26 cellular contexts compared by ENCODE assay signal in genomic region chr7:151136515-151136908, GRCh38. TPM values are rescaled to one million over a fixed set of nuclear protein-coding genes. Genes with fewer than 3 reads are reported as not detected.
DNase-seq lines count a peak whose midpoint lies in the region; ATAC-seq, FAIRE-seq and TF ChIP-seq lines count a peak whose summit lies in the region.
"Had no signal": no experiment of that assay in that cellular context is flagged by ENCODE, and none has a peak within 500 bp of the region (broad histone marks: within the 10 kb centered on the region; RNA-seq: fewer than 3 reads in every experiment).

No MANE protein-coding gene starts in this region.

- no peaks in the 10 kb centered on the region for H3K4me1 ChIP-seq in HepG2 (ENCODE audit: insufficient read depth, low read length)
- H3K4me1 ChIP-seq: A549, HAP-1 had no signal

- H3K4me3 ChIP-seq in HepG2 (replicated peaks in 1 of 3; ENCODE audit: insufficient read depth in 1 of 3, low read depth in 2 of 3, low read length in 3 of 3) (no peak overlapping the region), MG63 (no peak overlapping the region)
- H3K4me3 ChIP-seq: A549, GM12878, GM23248, HAP-1, SJCRH30 had no signal

- H3K36me3 Mint-ChIP-seq in activated B cell treated with CpG ODN at 0.5 μM for 24 hours (ENCODE audit: low read depth) = no peaks in the 10 kb centered on the region
- H3K36me3 Mint-ChIP-seq in activated T-helper 17 cell treated with anti-CD3 and anti-CD28 coated beads, Interleukin-2, amount 50 U/mL, for 72 hours (ENCODE audit: low read depth) = peaks cover 11% of the 10 kb centered on the region

- H3K27ac Mint-ChIP-seq in activated B cell treated with CpG ODN at 0.5 μM for 24 hours = no peak overlapping the region
- no peak overlapping the region for H3K27ac Mint-ChIP-seq in activated T-helper 17 cell treated with anti-CD3 and anti-CD28 coated beads, Interleukin-2, amount 50 U/mL, for 72 hours
- H3K27ac Mint-ChIP-seq: CD4-positive, alpha-beta memory T cell had no signal

- H3K9ac ChIP-seq in HepG2 (ENCODE audit: insufficient read depth, low read depth, low read length) = no peak overlapping the region
- H3K9ac ChIP-seq: GM23248 had no signal

- FAIRE-seq in HepG2 (lab: Jason Lieb, UNC) = no peak
- FAIRE-seq: A549, G401.6, GM12878, RCC 7860 had no signal

- POLR2A ChIA-PET in activated B cell treated with CpG ODN at 0.5 μM for 24 hours (lab: Charles Lee) (no interaction called here), HepG2 (lab: Yijun Ruan, JAX) (no interaction called here)

- BruUV-seq in HepG2 (replicated peaks; lab: Mats Ljungman, UMichigan) = no TSS peak

- TF ChIP-seq EP300 in HepG2 (IDR thresholded peaks at IDR 0.05; ENCODE audit: low read depth in 2 of 2, low read length in 2 of 2) (no peak), HepG2 (CRISPR knock-in tag; IDR thresholded peaks at IDR 0.05; ENCODE audit: borderline replicate concordance) (no peak)

- TF ChIP-seq CTCF in GM10266 (IDR thresholded peaks at IDR 0.05; ENCODE audit: control insufficient read depth, insufficient read depth, low read depth, missing control alignments) = no peak
- no peak for TF ChIP-seq CTCF in activated B cell treated with CpG ODN at 0.5 μM for 24 hours (IDR thresholded peaks at IDR 0.05)
- no peak for TF ChIP-seq CTCF in HepG2 (CRISPR knock-in tag; IDR thresholded peaks at IDR 0.05)

- WGBS in HepG2 (ENCODE audit: low lambda C conversion rate) = 96% methylated on average over 8 of the region's 8 CpGs

- H3K9me3 Mint-ChIP-seq in activated B cell treated with CpG ODN at 0.5 μM for 24 hours = no peaks in the 10 kb centered on the region
- H3K9me3 Mint-ChIP-seq in activated T-helper 17 cell treated with anti-CD3 and anti-CD28 coated beads, Interleukin-2, amount 50 U/mL, for 72 hours = no peaks in the 10 kb centered on the region
- H3K9me3 Mint-ChIP-seq: CD4-positive, alpha-beta memory T cell had no signal

- no peaks in the 10 kb centered on the region for H3K9me3 ChIP-seq in HepG2 (ENCODE audit: low read length)
- H3K9me3 ChIP-seq in MG63 = no peaks in the 10 kb centered on the region
- H3K9me3 ChIP-seq: A549, HAP-1, SJCRH30 had no signal

- H3K27me3 ChIP-seq in HepG2 (ENCODE audit: control insufficient read depth in 1 of 2, insufficient read depth in 2 of 2, low read length in 2 of 2) (no peaks in the 10 kb centered on the region), MG63 (no peaks in the 10 kb centered on the region)
- H3K27me3 ChIP-seq: SJCRH30 had no signal

- in situ Hi-C loops in HepG2 (cut with HindIII; ENCODE audit: extremely low pct_ligation_motif_present, low pct_unique_long_range_greater_than_20kb) = no loop called here

- no peaks in the 10 kb centered on the region for H3K27me3 Mint-ChIP-seq in activated B cell treated with CpG ODN at 0.5 μM for 24 hours
- H3K27me3 Mint-ChIP-seq in activated T-helper 17 cell treated with anti-CD3 and anti-CD28 coated beads, Interleukin-2, amount 50 U/mL, for 72 hours = no peaks in the 10 kb centered on the region
- H3K27me3 Mint-ChIP-seq: CD4-positive, alpha-beta memory T cell had no signal

- DNase-seq in GM10266 (ENCODE audit: extremely low spot score) (peak; percentile 21), activated B cell treated with CpG ODN at 0.5 μM for 24 hours (peak; percentile 1), HepG2 (ENCODE audit: low spot score) (no peak), NCI-H2196 treated with DMSO at 0.1 percent for 48 hours (lab: John Stamatoyannopoulos, UW; ENCODE audit: unreplicated experiment) (no peak), MG63 (no peak)
- DNase-seq: C1 segment of cervical spinal cord; CD4-positive, alpha-beta memory T cell; COR-L47; GM23248; Karpas-422; NCI-H1092 treated with DMSO at 0.1 percent for 48 hours; NCI-H1436; NCI-H187; NCI-H2081 treated with DMSO at 0.1 percent for 48 hours; NCI-H2171; NCI-H524; NCI-H774 had no signal

- intact Hi-C loops in activated B cell treated with CpG ODN at 0.5 μM for 24 hours (cut with micrococcal nuclease) = no loop called here
- intact Hi-C loops in HepG2 (cut with micrococcal nuclease; ENCODE audit: unreplicated experiment) = loop anchor here (10.0 kb wide), 1 partner anchor 168 kb away; no protein-coding TSS in a partner anchor

- H3K4me3 Mint-ChIP-seq in activated B cell treated with CpG ODN at 0.5 μM for 24 hours = no peak overlapping the region
- no peak overlapping the region for H3K4me3 Mint-ChIP-seq in activated T-helper 17 cell treated with anti-CD3 and anti-CD28 coated beads, Interleukin-2, amount 50 U/mL, for 72 hours
- H3K4me3 Mint-ChIP-seq: CD4-positive, alpha-beta memory T cell had no signal

- CTCF ChIA-PET in activated B cell treated with CpG ODN at 0.5 μM for 24 hours (lab: Charles Lee) (interaction anchor here (1.3 kb wide), 1 partner anchor 26 kb away, joined by 4 read pairs; no protein-coding TSS in a partner anchor), HepG2 (lab: Yijun Ruan, JAX; ENCODE audit: low intra/inter-chr PET ratio, low total read pairs) (no interaction called here)

- H3K36me3 ChIP-seq in HepG2 (replicated peaks in 1 of 2; ENCODE audit: control insufficient read depth in 1 of 2, insufficient read depth in 2 of 2, low read length in 2 of 2) (peaks cover 18 to 70% of the 10 kb centered on the region in 2 experiments), MG63 (peaks cover 5% of the 10 kb centered on the region; the same call in 1 of the 2 replicates)

- ATAC-seq in activated B cell treated with CpG ODN at 0.5 μM for 24 hours (ENCODE audit: low read depth) (no peak), HepG2 (no peak)
- no peak for ATAC-seq in activated T-helper 17 cell treated with anti-CD3 and anti-CD28 coated beads, Interleukin-2, amount 50 U/mL, for 72 hours (replicated peaks)
- ATAC-seq: A549, GM12878, SK-N-SH treated with all-trans-retinoic acid at 6 μM for 48 hours had no signal

- H3K4me1 Mint-ChIP-seq in activated B cell treated with CpG ODN at 0.5 μM for 24 hours = no peaks in the 10 kb centered on the region
- no peaks in the 10 kb centered on the region for H3K4me1 Mint-ChIP-seq in activated T-helper 17 cell treated with anti-CD3 and anti-CD28 coated beads, Interleukin-2, amount 50 U/mL, for 72 hours
- H3K4me1 Mint-ChIP-seq: CD4-positive, alpha-beta memory T cell had no signal

- H2AFZ ChIP-seq in HepG2 (ENCODE audit: low read length) = no peak overlapping the region
- H2AFZ ChIP-seq: GM23248 had no signal

- H4K20me1 ChIP-seq in HepG2 (ENCODE audit: insufficient read depth, low read length) = no peaks in the 10 kb centered on the region

- TF ChIP-seq POLR2A in HepG2 (IDR thresholded peaks at IDR 0.05; ENCODE audit: insufficient read depth in 1 of 2, low read depth in 2 of 2, low read length in 2 of 2) = no peak

- no peaks in the 10 kb centered on the region for H3K79me2 ChIP-seq in HepG2 (ENCODE audit: insufficient read depth, low read length)

- no peak for TF ChIP-seq RAD21 in HepG2 (CRISPR knock-in tag; IDR thresholded peaks at IDR 0.05)

- H3K4me2 ChIP-seq in HepG2 (ENCODE audit: low read depth, low read length) = no peak overlapping the region
- H3K4me2 ChIP-seq: A549 had no signal

- no peak overlapping the region for H3K27ac ChIP-seq in HepG2 (ENCODE audit: extremely low read length, insufficient read depth, low read length)
- H3K27ac ChIP-seq: A549, GM23248, HL-60, SJCRH30 had no signal

RNA-seq across cellular contexts. Expression of gene GBX1, which starts 31.0 kb away (rescaled TPM):
- total RNA-seq in activated B cell treated with CpG ODN at 0.5 μM for 24 hours (not detected in 2 replicates), HepG2 (2016; rRNA removed; fragmentation: Illumina TruSeq; extraction: Trizol) (not detected in 2 replicates)
- not detected in 2 replicates for total RNA-seq in HepG2 (2016; cell fraction: cytosol; rRNA removed; fragmentation: Illumina TruSeq; extraction: Trizol; ENCODE audit: low read depth)
- total RNA-seq in HepG2 (2016; cell fraction: insoluble cytoplasmic fraction; rRNA removed; fragmentation: Illumina TruSeq; extraction: Trizol) = not detected in 2 replicates
- total RNA-seq in HepG2 (2016; cell fraction: membrane; rRNA removed; fragmentation: Illumina TruSeq; extraction: Trizol) = not detected in 2 replicates
- total RNA-seq in HepG2 (2016; cell fraction: nucleus; rRNA removed; fragmentation: Illumina TruSeq; extraction: Trizol) = not detected in 2 replicates
- not detected in 2 replicates for polyA plus RNA-seq in HepG2 (2011; rRNA removed)
- not detected in 2 replicates for polyA plus RNA-seq in HepG2 (2011; cell fraction: cytosol; rRNA removed)
- not detected in 2 replicates for polyA plus RNA-seq in HepG2 (2011; cell fraction: nucleus; rRNA removed)
- polyA plus RNA-seq in HepG2 (2012) = not detected in 2 replicates
- polyA plus RNA-seq in HepG2 (2016; cell fraction: cytosol; fragmentation: Illumina TruSeq; extraction: Trizol; ENCODE audit: low read depth) = not detected in 2 replicates
- polyA plus RNA-seq in HepG2 (2016; cell fraction: insoluble cytoplasmic fraction; fragmentation: Illumina TruSeq; extraction: Trizol; ENCODE audit: low read depth) = not detected in 2 replicates
- polyA plus RNA-seq in HepG2 (2016; cell fraction: membrane; fragmentation: Illumina TruSeq; extraction: Trizol; ENCODE audit: low read depth) = not detected in 2 replicates
- polyA plus RNA-seq in HepG2 (2016; cell fraction: nucleus; fragmentation: Illumina TruSeq; extraction: Trizol; ENCODE audit: insufficient read depth, low read depth) = not detected in 2 replicates
- not detected in 2 replicates for polyA minus RNA-seq in HepG2 (2011; rRNA and poly(A)+ RNA removed; ENCODE audit: low replicate concordance)
- polyA minus RNA-seq in HepG2 (2011; cell fraction: cytosol; rRNA and poly(A)+ RNA removed) = not detected in 2 replicates
- not detected in 2 replicates for polyA minus RNA-seq in HepG2 (2011; cell fraction: nucleus; rRNA and poly(A)+ RNA removed)
- not detected in 2 replicates for total RNA-seq in MG63 (2014; rRNA removed; shearing (Covaris generic); ENCODE audit: low replicate concordance)
- total RNA-seq in activated T-helper 17 cell treated with anti-CD3 and anti-CD28 coated beads, Interleukin-2, amount 50 U/mL, for 72 hours = 1 to 10 TPM in 1 of 2 donors, not detected in 1; 1.2 TPM
- total RNA-seq: CD4-positive, alpha-beta memory T cell; GM12878; GM23248 had no signal
- polyA plus RNA-seq: A549; CD4-positive, alpha-beta memory T cell; GM12878; GM23248 had no signal

RNA-seq across cellular contexts. Expression of gene AGAP3, which starts 50.2 kb away (rescaled TPM):
- total RNA-seq in activated B cell treated with CpG ODN at 0.5 μM for 24 hours (6.5 and 7.4 TPM in 2 replicates), HepG2 (2016; rRNA removed; fragmentation: Illumina TruSeq; extraction: Trizol) (24.9 and 31.3 TPM in 2 replicates)
- total RNA-seq in HepG2 (2016; cell fraction: cytosol; rRNA removed; fragmentation: Illumina TruSeq; extraction: Trizol; ENCODE audit: low read depth) = 26.6 and 28.2 TPM in 2 replicates
- total RNA-seq in HepG2 (2016; cell fraction: insoluble cytoplasmic fraction; rRNA removed; fragmentation: Illumina TruSeq; extraction: Trizol) = 24.2 and 30.5 TPM in 2 replicates
- 34.8 and 39.9 TPM in 2 replicates for total RNA-seq in HepG2 (2016; cell fraction: membrane; rRNA removed; fragmentation: Illumina TruSeq; extraction: Trizol)
- 26.5 and 31.8 TPM in 2 replicates for total RNA-seq in HepG2 (2016; cell fraction: nucleus; rRNA removed; fragmentation: Illumina TruSeq; extraction: Trizol)
- 61.4 and 62.0 TPM in 2 replicates for polyA plus RNA-seq in HepG2 (2011; rRNA removed)
- 54.9 and 70.5 TPM in 2 replicates for polyA plus RNA-seq in HepG2 (2011; cell fraction: cytosol; rRNA removed)
- 255 and 313 TPM in 2 replicates for polyA plus RNA-seq in HepG2 (2011; cell fraction: nucleus; rRNA removed)
- polyA plus RNA-seq in HepG2 (2012) = 46.4 and 66.8 TPM in 2 replicates
- polyA plus RNA-seq in HepG2 (2016; cell fraction: cytosol; fragmentation: Illumina TruSeq; extraction: Trizol; ENCODE audit: low read depth) = 23.3 and 25.2 TPM in 2 replicates
- 36.6 and 44.9 TPM in 2 replicates for polyA plus RNA-seq in HepG2 (2016; cell fraction: insoluble cytoplasmic fraction; fragmentation: Illumina TruSeq; extraction: Trizol; ENCODE audit: low read depth)
- polyA plus RNA-seq in HepG2 (2016; cell fraction: membrane; fragmentation: Illumina TruSeq; extraction: Trizol; ENCODE audit: low read depth) = 48.3 and 57.9 TPM in 2 replicates
- polyA plus RNA-seq in HepG2 (2016; cell fraction: nucleus; fragmentation: Illumina TruSeq; extraction: Trizol; ENCODE audit: insufficient read depth, low read depth) = 94.3 and 94.4 TPM in 2 replicates
- 70.7 and 91.8 TPM in 2 replicates for polyA minus RNA-seq in HepG2 (2011; rRNA and poly(A)+ RNA removed; ENCODE audit: low replicate concordance)
- polyA minus RNA-seq in HepG2 (2011; cell fraction: cytosol; rRNA and poly(A)+ RNA removed) = 43.3 and 46.7 TPM in 2 replicates
- 71.4 and 81.1 TPM in 2 replicates for polyA minus RNA-seq in HepG2 (2011; cell fraction: nucleus; rRNA and poly(A)+ RNA removed)
- total RNA-seq in MG63 (2014; rRNA removed; shearing (Covaris generic); ENCODE audit: low replicate concordance) = 22.5 and 35.1 TPM in 2 replicates
- 10 to 100 TPM; 45.0 to 58.6 TPM for total RNA-seq in activated T-helper 17 cell treated with anti-CD3 and anti-CD28 coated beads, Interleukin-2, amount 50 U/mL, for 72 hours

RNA-seq across cellular contexts. Expression of gene ASB10, which starts 50.5 kb away (rescaled TPM):
- total RNA-seq in activated B cell treated with CpG ODN at 0.5 μM for 24 hours (not detected in 2 replicates), HepG2 (2016; rRNA removed; fragmentation: Illumina TruSeq; extraction: Trizol) (not detected in 2 replicates)
- total RNA-seq in HepG2 (2016; cell fraction: cytosol; rRNA removed; fragmentation: Illumina TruSeq; extraction: Trizol; ENCODE audit: low read depth) = not detected in 2 replicates
- not detected in 2 replicates for total RNA-seq in HepG2 (2016; cell fraction: insoluble cytoplasmic fraction; rRNA removed; fragmentation: Illumina TruSeq; extraction: Trizol)
- total RNA-seq in HepG2 (2016; cell fraction: membrane; rRNA removed; fragmentation: Illumina TruSeq; extraction: Trizol) = not detected in 2 replicates
- total RNA-seq in HepG2 (2016; cell fraction: nucleus; rRNA removed; fragmentation: Illumina TruSeq; extraction: Trizol) = not detected in 2 replicates
- not detected in 2 replicates for polyA plus RNA-seq in HepG2 (2011; rRNA removed)
- polyA plus RNA-seq in HepG2 (2011; cell fraction: cytosol; rRNA removed) = not detected in 2 replicates
- not detected in 2 replicates for polyA plus RNA-seq in HepG2 (2011; cell fraction: nucleus; rRNA removed)
- polyA plus RNA-seq in HepG2 (2012) = not detected in 2 replicates
- not detected in 2 replicates for polyA plus RNA-seq in HepG2 (2016; cell fraction: cytosol; fragmentation: Illumina TruSeq; extraction: Trizol; ENCODE audit: low read depth)
- not detected in 2 replicates for polyA plus RNA-seq in HepG2 (2016; cell fraction: insoluble cytoplasmic fraction; fragmentation: Illumina TruSeq; extraction: Trizol; ENCODE audit: low read depth)
- not detected in 2 replicates for polyA plus RNA-seq in HepG2 (2016; cell fraction: membrane; fragmentation: Illumina TruSeq; extraction: Trizol; ENCODE audit: low read depth)
- polyA plus RNA-seq in HepG2 (2016; cell fraction: nucleus; fragmentation: Illumina TruSeq; extraction: Trizol; ENCODE audit: insufficient read depth, low read depth) = not detected in 2 replicates
- not detected in 2 replicates for polyA minus RNA-seq in HepG2 (2011; rRNA and poly(A)+ RNA removed; ENCODE audit: low replicate concordance)
- not detected in 2 replicates for polyA minus RNA-seq in HepG2 (2011; cell fraction: cytosol; rRNA and poly(A)+ RNA removed)
- polyA minus RNA-seq in HepG2 (2011; cell fraction: nucleus; rRNA and poly(A)+ RNA removed) = not detected in 2 replicates
- not detected in 2 replicates for total RNA-seq in MG63 (2014; rRNA removed; shearing (Covaris generic); ENCODE audit: low replicate concordance)
- not detected for total RNA-seq in activated T-helper 17 cell treated with anti-CD3 and anti-CD28 coated beads, Interleukin-2, amount 50 U/mL, for 72 hours
- total RNA-seq: CD4-positive, alpha-beta memory T cell; GM12878; GM23248; SJCRH30 had no signal
- polyA plus RNA-seq: A549; CD4-positive, alpha-beta memory T cell; GM12878; GM23248 had no signal

RNA-seq across cellular contexts. Expression of gene TMUB1, which starts 53.2 kb away (rescaled TPM):
- total RNA-seq in activated B cell treated with CpG ODN at 0.5 μM for 24 hours (40.5 and 43.5 TPM in 2 replicates), HepG2 (2016; rRNA removed; fragmentation: Illumina TruSeq; extraction: Trizol) (31.8 and 51.6 TPM in 2 replicates)
- total RNA-seq in HepG2 (2016; cell fraction: cytosol; rRNA removed; fragmentation: Illumina TruSeq; extraction: Trizol; ENCODE audit: low read depth) = 65.7 and 75.8 TPM in 2 replicates
- total RNA-seq in HepG2 (2016; cell fraction: insoluble cytoplasmic fraction; rRNA removed; fragmentation: Illumina TruSeq; extraction: Trizol) = 32.2 and 52.0 TPM in 2 replicates
- 89.1 and 106 TPM in 2 replicates for total RNA-seq in HepG2 (2016; cell fraction: membrane; rRNA removed; fragmentation: Illumina TruSeq; extraction: Trizol)
- total RNA-seq in HepG2 (2016; cell fraction: nucleus; rRNA removed; fragmentation: Illumina TruSeq; extraction: Trizol) = 25.0 and 26.7 TPM in 2 replicates
- polyA plus RNA-seq in HepG2 (2011; rRNA removed) = 44.8 and 47.8 TPM in 2 replicates
- polyA plus RNA-seq in HepG2 (2011; cell fraction: cytosol; rRNA removed) = 27.8 and 54.6 TPM in 2 replicates
- 66.5 and 75.5 TPM in 2 replicates for polyA plus RNA-seq in HepG2 (2011; cell fraction: nucleus; rRNA removed)
- polyA plus RNA-seq in HepG2 (2012) = 33.8 and 40.3 TPM in 2 replicates
- 123 and 138 TPM in 2 replicates for polyA plus RNA-seq in HepG2 (2016; cell fraction: cytosol; fragmentation: Illumina TruSeq; extraction: Trizol; ENCODE audit: low read depth)
- 51.6 and 55.5 TPM in 2 replicates for polyA plus RNA-seq in HepG2 (2016; cell fraction: insoluble cytoplasmic fraction; fragmentation: Illumina TruSeq; extraction: Trizol; ENCODE audit: low read depth)
- polyA plus RNA-seq in HepG2 (2016; cell fraction: membrane; fragmentation: Illumina TruSeq; extraction: Trizol; ENCODE audit: low read depth) = 146 and 154 TPM in 2 replicates
- 85.5 and 89.1 TPM in 2 replicates for polyA plus RNA-seq in HepG2 (2016; cell fraction: nucleus; fragmentation: Illumina TruSeq; extraction: Trizol; ENCODE audit: insufficient read depth, low read depth)
- 5.6 and 25.8 TPM in 2 replicates for polyA minus RNA-seq in HepG2 (2011; rRNA and poly(A)+ RNA removed; ENCODE audit: low replicate concordance)
- 22.8 and 25.2 TPM in 2 replicates for polyA minus RNA-seq in HepG2 (2011; cell fraction: cytosol; rRNA and poly(A)+ RNA removed)
- 5.6 and 6.3 TPM in 2 replicates for polyA minus RNA-seq in HepG2 (2011; cell fraction: nucleus; rRNA and poly(A)+ RNA removed)
- total RNA-seq in MG63 (2014; rRNA removed; shearing (Covaris generic); ENCODE audit: low replicate concordance) = 5.2 and 32.9 TPM in 2 replicates
- total RNA-seq in activated T-helper 17 cell treated with anti-CD3 and anti-CD28 coated beads, Interleukin-2, amount 50 U/mL, for 72 hours = 10 to 100 TPM; 72.7 to 78.4 TPM

RNA-seq across cellular contexts. Expression of gene FASTK, which starts 55.9 kb away (rescaled TPM):
- 97.6 and 103 TPM in 2 replicates for total RNA-seq in activated B cell treated with CpG ODN at 0.5 μM for 24 hours
- total RNA-seq in HepG2 (2016; rRNA removed; fragmentation: Illumina TruSeq; extraction: Trizol) = 33.0 and 52.9 TPM in 2 replicates
- 29.1 and 30.5 TPM in 2 replicates for total RNA-seq in HepG2 (2016; cell fraction: cytosol; rRNA removed; fragmentation: Illumina TruSeq; extraction: Trizol; ENCODE audit: low read depth)
- total RNA-seq in HepG2 (2016; cell fraction: insoluble cytoplasmic fraction; rRNA removed; fragmentation: Illumina TruSeq; extraction: Trizol) = 32.4 and 60.3 TPM in 2 replicates
- 41.0 and 43.4 TPM in 2 replicates for total RNA-seq in HepG2 (2016; cell fraction: membrane; rRNA removed; fragmentation: Illumina TruSeq; extraction: Trizol)
- total RNA-seq in HepG2 (2016; cell fraction: nucleus; rRNA removed; fragmentation: Illumina TruSeq; extraction: Trizol) = 51.3 and 66.2 TPM in 2 replicates
- 55.7 and 69.5 TPM in 2 replicates for polyA plus RNA-seq in HepG2 (2011; rRNA removed)
- 26.4 and 50.0 TPM in 2 replicates for polyA plus RNA-seq in HepG2 (2011; cell fraction: cytosol; rRNA removed)
- 502 and 643 TPM in 2 replicates for polyA plus RNA-seq in HepG2 (2011; cell fraction: nucleus; rRNA removed)
- polyA plus RNA-seq in HepG2 (2012) = 25.5 and 34.3 TPM in 2 replicates
- 23.6 and 24.6 TPM in 2 replicates for polyA plus RNA-seq in HepG2 (2016; cell fraction: cytosol; fragmentation: Illumina TruSeq; extraction: Trizol; ENCODE audit: low read depth)
- polyA plus RNA-seq in HepG2 (2016; cell fraction: insoluble cytoplasmic fraction; fragmentation: Illumina TruSeq; extraction: Trizol; ENCODE audit: low read depth) = 29.6 and 34.7 TPM in 2 replicates
- 31.2 and 34.1 TPM in 2 replicates for polyA plus RNA-seq in HepG2 (2016; cell fraction: membrane; fragmentation: Illumina TruSeq; extraction: Trizol; ENCODE audit: low read depth)
- polyA plus RNA-seq in HepG2 (2016; cell fraction: nucleus; fragmentation: Illumina TruSeq; extraction: Trizol; ENCODE audit: insufficient read depth, low read depth) = 122 and 126 TPM in 2 replicates
- 72.5 and 75.7 TPM in 2 replicates for polyA minus RNA-seq in HepG2 (2011; rRNA and poly(A)+ RNA removed; ENCODE audit: low replicate concordance)
- 14.0 and 16.2 TPM in 2 replicates for polyA minus RNA-seq in HepG2 (2011; cell fraction: cytosol; rRNA and poly(A)+ RNA removed)
- 80.8 and 95.9 TPM in 2 replicates for polyA minus RNA-seq in HepG2 (2011; cell fraction: nucleus; rRNA and poly(A)+ RNA removed)
- 47.5 and 71.5 TPM in 2 replicates for total RNA-seq in MG63 (2014; rRNA removed; shearing (Covaris generic); ENCODE audit: low replicate concordance)
- total RNA-seq in activated T-helper 17 cell treated with anti-CD3 and anti-CD28 coated beads, Interleukin-2, amount 50 U/mL, for 72 hours = 10 to 100 TPM; 63.3 to 71.1 TPM

Comparison
In these comparisons a context has a peak if more than half of its experiments do, and no peak if none do; other contexts are left out.
1. DNase-seq: peak in GM10266 (single experiment) and activated B cell treated with CpG ODN at 0.5 μM for 24 hours (single experiment); none in HepG2 (single experiment), NCI-H2196 treated with DMSO at 0.1 percent for 48 hours (single experiment) and MG63 (single experiment).